ENCODE assay signal across 8 cellular contexts in genomic region chr11:116454020-116454645, GRCh38.
A peak's percentile ranks its signal among the peaks of the same experiment; 100 is the strongest.
DNase-seq lines count a peak whose midpoint lies in the region; ATAC-seq and TF ChIP-seq lines count a peak whose summit lies in the region.

No MANE protein-coding gene starts in this region.

- H3K27ac ChIP-seq in body of pancreas (no peak overlapping the region), thoracic aorta (no peak overlapping the region)

- peak; percentile 33 for DNase-seq in AG08396 (ENCODE audit: low spot score)
- peak; percentile 14 for DNase-seq in NCI-H345 treated with DMSO at 0.1 percent for 48 hours (lab: John Stamatoyannopoulos, UW; ENCODE audit: unreplicated experiment)
- DNase-seq in body of pancreas = peak; percentile 27 to 59 (median 45)
- peak; percentile 48 to 66 for DNase-seq in left colon
- no peak for DNase-seq in thoracic aorta (ENCODE audit: low spot score)

- ATAC-seq in body of pancreas (no peak), left colon (peak; percentile 86), thoracic aorta (ENCODE audit: insufficient number of reproducible peaks, low FRiP score, low read depth) (peak; percentile 20), GM19023 (IDR thresholded peaks at IDR 0.05; ENCODE audit: unreplicated experiment) (no peak), HG03135 (IDR thresholded peaks at IDR 0.05; ENCODE audit: unreplicated experiment) (no peak)

- no peaks in the 10 kb centered on the region for H3K4me1 ChIP-seq in body of pancreas
- no peaks in the 10 kb centered on the region for H3K4me1 ChIP-seq in thoracic aorta (ENCODE audit: control insufficient read depth in 1 of 2, low read depth in 2 of 2)

- H3K36me3 ChIP-seq in body of pancreas (replicated peaks in 1 of 2; ENCODE audit: insufficient read depth in 1 of 2, low read depth in 2 of 2) (no peaks in the 10 kb centered on the region), thoracic aorta (no peaks in the 10 kb centered on the region)

- H3K9me3 ChIP-seq in body of pancreas (no peaks in the 10 kb centered on the region), thoracic aorta (no peaks in the 10 kb centered on the region)

- no peak overlapping the region for H3K4me3 ChIP-seq in body of pancreas
- H3K4me3 ChIP-seq in thoracic aorta = no peak overlapping the region

- TF ChIP-seq POLR2A in body of pancreas (IDR thresholded peaks at IDR 0.05) = no peak

- intact Hi-C loops in body of pancreas (cut with DNase I) = no loop called here
- intact Hi-C loops in left colon (cut with DNase I, micrococcal nuclease) = loop anchor here in 1 of 2 donors (2.0 to 10.0 kb wide), 2 partner anchors 45 to 191 kb away; no protein-coding TSS in a partner anchor

- TF ChIP-seq CTCF in GM12872 (IDR thresholded peaks at IDR 0.05; ENCODE audit: insufficient read depth, low read depth, low read length) (peak; percentile 78), body of pancreas (IDR thresholded peaks at IDR 0.05) (peak in 6 of 7 experiments; percentile 34 to 53 (median 44)), thoracic aorta (IDR thresholded peaks at IDR 0.05) (peak; percentile 15)

- H3K27me3 ChIP-seq in body of pancreas (no peaks in the 10 kb centered on the region), thoracic aorta (replicated peaks; ENCODE audit: insufficient read depth) (no peaks in the 10 kb centered on the region)

- WGBS in body of pancreas, 2 donors = 35 to 46% methylated on average over 9 of the region's 9 CpGs

Comparison
In these comparisons a context has a peak if more than half of its experiments do, and no peak if none do; other contexts are left out.
1. CTCF ChIP-seq: peak in every context shown above with its lines; median percentile 78 in GM12872; 44 in body of pancreas; 15 in thoracic aorta.
2. ATAC-seq: peak in left colon (single experiment) and thoracic aorta (single experiment); none in body of pancreas (single experiment), GM19023 (single experiment) and HG03135 (single experiment).